Comparison of ENCODE assay signal across 21 cellular contexts in genomic region chr9:38337095-38337494, GRCh38.
"Had no signal": no experiment of that assay in that cellular context is flagged by ENCODE, and none has a peak within 500 bp of the region (broad histone marks: within the 10 kb centered on the region; RNA-seq: fewer than 3 reads in every experiment).

No MANE protein-coding gene starts in this region.

- H3K4me3 Mint-ChIP-seq: activated naive CD4-positive, alpha-beta T cell treated with anti-CD3 and anti-CD28 coated beads for 36 hours; activated naive CD8-positive, alpha-beta T cell treated with anti-CD3 and anti-CD28 coated beads for 36 hours; activated T-cell treated with anti-CD3 and anti-CD28 coated beads, Interleukin-2, amount 50 U/mL, for 4 hours; T-helper 17 cell; WTC11 had no signal

- H3K4me1 Mint-ChIP-seq: activated naive CD8-positive, alpha-beta T cell treated with anti-CD3 and anti-CD28 coated beads for 36 hours; T-helper 17 cell had no signal

- H3K9me3 ChIP-seq: MG63 had no signal

- ATAC-seq: activated T-cell treated with anti-CD3 and anti-CD28 coated beads, Interleukin-2, amount 50 U/mL, for 4 hours; T-helper 17 cell; WTC11 had no signal

- DNase-seq: activated CD4-positive, alpha-beta T cell treated with anti-CD3 and anti-CD28 coated beads for 48 hours; activated CD4-positive, alpha-beta T cell treated with anti-CD3 and anti-CD28 coated beads, Interleukin-2, amount 50 U/mL, for 48 hours; activated CD4-positive, CD25-positive, alpha-beta regulatory T cell treated with anti-CD3 and anti-CD28 coated beads, Interleukin-2, amount 50 U/mL, for 72 hours; activated gamma-delta T cell; activated naive CD4-positive, alpha-beta T cell treated with anti-CD3 and anti-CD28 coated beads for 36 hours; activated naive CD8-positive, alpha-beta T cell treated with anti-CD3 and anti-CD28 coated beads for 36 hours; activated T-cell treated with anti-CD3 and anti-CD28 coated beads, Interleukin-2, amount 50 U/mL, for 4 hours; MG63; MV-4-11; NCI-H1092 treated with DMSO at 0.1 percent for 48 hours; NCI-H1417 treated with DMSO at 0.1 percent for 48 hours; NCI-H2029; NCI-H2107; NCI-H2171 treated with DMSO at 0.1 percent for 48 hours; NCI-H226; NCI-H526; NCI-H774; SIG-M5; T-helper 17 cell; T-helper 9 cell had no signal

- H3K27ac Mint-ChIP-seq: activated naive CD4-positive, alpha-beta T cell treated with anti-CD3 and anti-CD28 coated beads for 36 hours; activated naive CD8-positive, alpha-beta T cell treated with anti-CD3 and anti-CD28 coated beads for 36 hours; T-helper 17 cell; WTC11 had no signal

- H3K36me3 ChIP-seq: MG63 had no signal

- H3K36me3 Mint-ChIP-seq: activated naive CD8-positive, alpha-beta T cell treated with anti-CD3 and anti-CD28 coated beads for 36 hours; WTC11 had no signal

- H3K9me3 Mint-ChIP-seq: activated naive CD4-positive, alpha-beta T cell treated with anti-CD3 and anti-CD28 coated beads for 36 hours; activated naive CD8-positive, alpha-beta T cell treated with anti-CD3 and anti-CD28 coated beads for 36 hours; activated T-cell treated with anti-CD3 and anti-CD28 coated beads, Interleukin-2, amount 50 U/mL, for 4 hours had no signal

- H3K4me3 ChIP-seq: MG63 had no signal
